ENCODE assay signal across 17 cellular contexts in genomic region chr6:43671011-43671800, GRCh38. TPM values are rescaled to one million over a fixed set of nuclear protein-coding genes. Genes with fewer than 3 reads are reported as not detected.
DNase-seq lines count a peak whose midpoint lies in the region; ATAC-seq and TF ChIP-seq lines count a peak whose summit lies in the region.
"Had no signal": no experiment of that assay in that cellular context is flagged by ENCODE, and none has a peak within 500 bp of the region (broad histone marks: within the 10 kb centered on the region; RNA-seq: fewer than 3 reads in every experiment).

No MANE protein-coding gene starts in this region.

- no TSS peak for BruUV-seq in PC-9 (replicated peaks; lab: Mats Ljungman, UMichigan)

- H3K9me2 ChIP-seq in PC-9 (ENCODE audit: insufficient read depth): no peaks in the 10 kb centered on the region

- H3F3A ChIP-seq in PC-9 (ENCODE audit: insufficient read depth, low read depth): peaks cover 33% of the 10 kb centered on the region

- peaks cover 23% of the 10 kb centered on the region for H3K36me3 Mint-ChIP-seq in activated CD4-positive, alpha-beta T cell treated with anti-CD3 and anti-CD28 coated beads for 36 hours (ENCODE audit: low read depth)
- peaks cover 32% of the 10 kb centered on the region for H3K36me3 Mint-ChIP-seq in central memory CD8-positive, alpha-beta T cell (ENCODE audit: insufficient read depth)
- peaks cover 71% of the 10 kb centered on the region for H3K36me3 Mint-ChIP-seq in stimulated activated effector memory CD8-positive, alpha-beta T cell treated with anti-CD3 and anti-CD28 coated beads, Interleukin-12 subunit alpha, Interleukin-12 subunit beta, amount 100 ng/mL, for 72 hours

- H3K79me2 ChIP-seq in PC-9 (ENCODE audit: low read depth): no peaks in the 10 kb centered on the region

- H3K36me3 ChIP-seq in PC-9 (ENCODE audit: low read depth): peaks cover 9% of the 10 kb centered on the region; the same call in 1 of the 2 replicates

- no peak for ATAC-seq in activated CD4-positive, alpha-beta T cell treated with anti-CD3 and anti-CD28 coated beads for 36 hours
- ATAC-seq in central memory CD8-positive, alpha-beta T cell (replicated peaks; ENCODE audit: extremely low read depth, poor library complexity, severe bottlenecking): no peak
- no peak for ATAC-seq in stimulated activated effector memory CD8-positive, alpha-beta T cell treated with anti-CD3 and anti-CD28 coated beads, Interleukin-12 subunit alpha, Interleukin-12 subunit beta, amount 100 ng/mL, for 72 hours
- ATAC-seq: pancreas; stimulated activated naive CD8-positive, alpha-beta T cell treated with anti-CD3 and anti-CD28 coated beads, Interleukin-15, amount 100 ng/mL, for 72 hours had no signal

- no peaks in the 10 kb centered on the region for H3K27me3 Mint-ChIP-seq in activated CD4-positive, alpha-beta T cell treated with anti-CD3 and anti-CD28 coated beads for 36 hours
- no peaks in the 10 kb centered on the region for H3K27me3 Mint-ChIP-seq in central memory CD8-positive, alpha-beta T cell
- H3K27me3 Mint-ChIP-seq: CD4-positive, CD25-positive, alpha-beta regulatory T cell; stimulated activated naive CD8-positive, alpha-beta T cell treated with anti-CD3 and anti-CD28 coated beads, Interleukin-15, amount 100 ng/mL, for 72 hours had no signal

- H3K27ac ChIP-seq in PC-9: peak overlapping the region; percentile 78
- H3K27ac ChIP-seq: pancreas had no signal

- H3K4me3 ChIP-seq in PC-9: no peak overlapping the region
- H3K4me3 ChIP-seq: coronary artery, pancreas, skin epidermis had no signal

- no peaks in the 10 kb centered on the region for H3K27me3 ChIP-seq in PC-9 (ENCODE audit: insufficient read depth, low read depth)
- H3K27me3 ChIP-seq: pancreas had no signal

- intact Hi-C loops in activated CD4-positive, alpha-beta T cell treated with anti-CD3 and anti-CD28 coated beads for 36 hours (cut with DNase I, micrococcal nuclease): no loop called here
- intact Hi-C loops in PC-9 (cut with micrococcal nuclease; ENCODE audit: unreplicated experiment): no loop called here

- H3K4me1 Mint-ChIP-seq in activated CD4-positive, alpha-beta T cell treated with anti-CD3 and anti-CD28 coated beads for 36 hours: peaks cover 41% of the 10 kb centered on the region
- H3K4me1 Mint-ChIP-seq in central memory CD8-positive, alpha-beta T cell: peaks cover 14% of the 10 kb centered on the region
- peaks cover 32% of the 10 kb centered on the region for H3K4me1 Mint-ChIP-seq in stimulated activated effector memory CD8-positive, alpha-beta T cell treated with anti-CD3 and anti-CD28 coated beads, Interleukin-12 subunit alpha, Interleukin-12 subunit beta, amount 100 ng/mL, for 72 hours

- TF ChIP-seq CTCF in PC-9 (conservative IDR thresholded peaks at IDR 0.05): no peak

- POLR2A ChIA-PET in activated CD4-positive, alpha-beta T cell treated with anti-CD3 and anti-CD28 coated beads for 36 hours (lab: Charles Lee): no interaction called here
- POLR2A ChIA-PET in PC-9 (lab: Charles Lee; ENCODE audit: unreplicated experiment): no interaction called here

- no peak overlapping the region for H3K4me3 Mint-ChIP-seq in activated CD4-positive, alpha-beta T cell treated with anti-CD3 and anti-CD28 coated beads for 36 hours
- H3K4me3 Mint-ChIP-seq in central memory CD8-positive, alpha-beta T cell: no peak overlapping the region
- no peak overlapping the region for H3K4me3 Mint-ChIP-seq in stimulated activated effector memory CD8-positive, alpha-beta T cell treated with anti-CD3 and anti-CD28 coated beads, Interleukin-12 subunit alpha, Interleukin-12 subunit beta, amount 100 ng/mL, for 72 hours
- H3K4me3 Mint-ChIP-seq: CD4-positive, CD25-positive, alpha-beta regulatory T cell; stimulated activated naive CD8-positive, alpha-beta T cell treated with anti-CD3 and anti-CD28 coated beads, Interleukin-15, amount 100 ng/mL, for 72 hours had no signal

- H3K9me3 Mint-ChIP-seq in activated CD4-positive, alpha-beta T cell treated with anti-CD3 and anti-CD28 coated beads for 36 hours (ENCODE audit: low read depth): no peaks in the 10 kb centered on the region
- H3K9me3 Mint-ChIP-seq in central memory CD8-positive, alpha-beta T cell: no peaks in the 10 kb centered on the region
- H3K9me3 Mint-ChIP-seq in stimulated activated effector memory CD8-positive, alpha-beta T cell treated with anti-CD3 and anti-CD28 coated beads, Interleukin-12 subunit alpha, Interleukin-12 subunit beta, amount 100 ng/mL, for 72 hours: no peaks in the 10 kb centered on the region
- H3K9me3 Mint-ChIP-seq: CD4-positive, CD25-positive, alpha-beta regulatory T cell; stimulated activated naive CD8-positive, alpha-beta T cell treated with anti-CD3 and anti-CD28 coated beads, Interleukin-15, amount 100 ng/mL, for 72 hours had no signal

- peaks cover 51% of the 10 kb centered on the region for H3K4me1 ChIP-seq in PC-9 (replicated peaks; ENCODE audit: insufficient read depth)

- CTCF ChIA-PET in activated CD4-positive, alpha-beta T cell treated with anti-CD3 and anti-CD28 coated beads for 36 hours (lab: Charles Lee): interaction anchor here (0.6 to 5.7 kb wide), 5 partner anchors 10 to 1721 kb away, joined by 3 to 39 read pairs (median 4); partner anchors contain the start of gene MRPS18A
- CTCF ChIA-PET in PC-9 (lab: Charles Lee): interaction anchor here (0.5 kb wide), 1 partner anchor 405 kb away, joined by 3 read pairs; no protein-coding TSS in a partner anchor

- no peaks in the 10 kb centered on the region for H3K9me3 ChIP-seq in PC-9 (ENCODE audit: insufficient read depth, low read depth)
- H3K9me3 ChIP-seq: pancreas had no signal

- no peaks in the 10 kb centered on the region for H4K20me1 ChIP-seq in PC-9 (ENCODE audit: insufficient read depth)

- no peak overlapping the region for H2AFZ ChIP-seq in PC-9

- peak overlapping the region; percentile 68 for H3K27ac Mint-ChIP-seq in activated CD4-positive, alpha-beta T cell treated with anti-CD3 and anti-CD28 coated beads for 36 hours
- H3K27ac Mint-ChIP-seq in central memory CD8-positive, alpha-beta T cell (ENCODE audit: low read depth): peak overlapping the region; percentile 32
- H3K27ac Mint-ChIP-seq in stimulated activated effector memory CD8-positive, alpha-beta T cell treated with anti-CD3 and anti-CD28 coated beads, Interleukin-12 subunit alpha, Interleukin-12 subunit beta, amount 100 ng/mL, for 72 hours: peak overlapping the region; percentile 91

- H3K4me2 ChIP-seq in PC-9: no peak overlapping the region

- DNase-seq in activated CD4-positive, alpha-beta T cell treated with anti-CD3 and anti-CD28 coated beads for 36 hours: no peak
- no peak for DNase-seq in activated CD4-positive, alpha-beta T cell treated with anti-CD3 and anti-CD28 coated beads for 1 hour
- DNase-seq in PC-9 (no peak), ureter (ENCODE audit: low spot score) (no peak), NAMALWA (ENCODE audit: low spot score) (no peak), NCI-H748 (lab: John Stamatoyannopoulos, UW; ENCODE audit: unreplicated experiment) (no peak)
- DNase-seq in central memory CD8-positive, alpha-beta T cell (ENCODE audit: low spot score in 2 of 2): no peak
- DNase-seq in stimulated activated effector memory CD8-positive, alpha-beta T cell treated with anti-CD3 and anti-CD28 coated beads, Interleukin-12 subunit alpha, Interleukin-12 subunit beta, amount 100 ng/mL, for 72 hours (ENCODE audit: low spot score in 2 of 2): no peak
- DNase-seq: CD4-positive, CD25-positive, alpha-beta regulatory T cell; EL; NCI-H1048; SHP77; stimulated activated naive CD8-positive, alpha-beta T cell treated with anti-CD3 and anti-CD28 coated beads, Interleukin-15, amount 100 ng/mL, for 72 hours had no signal

RNA-seq across cellular contexts. Expression of gene MRPS18A, which starts 16.4 kb away (rescaled TPM):
- total RNA-seq in activated CD4-positive, alpha-beta T cell treated with anti-CD3 and anti-CD28 coated beads for 36 hours: 10 to 100 TPM; 54.0 to 68.7 TPM
- 49.1 and 54.8 TPM in 2 replicates for total RNA-seq in PC-9 (2021)
- total RNA-seq in ureter: 41.8 TPM

RNA-seq across cellular contexts. Expression of gene RSPH9, which starts 26.4 kb away (rescaled TPM):
- total RNA-seq in activated CD4-positive, alpha-beta T cell treated with anti-CD3 and anti-CD28 coated beads for 36 hours: not detected
- total RNA-seq in PC-9 (2021): not detected in 2 replicates
- 0.68 TPM for total RNA-seq in ureter
- total RNA-seq: epithelial cell of proximal tubule had no signal

RNA-seq across cellular contexts. Expression of gene MAD2L1BP, which starts 35.6 kb away (rescaled TPM):
- 10 to 100 TPM; 35.1 to 35.3 TPM for total RNA-seq in activated CD4-positive, alpha-beta T cell treated with anti-CD3 and anti-CD28 coated beads for 36 hours
- 23.6 and 25.7 TPM in 2 replicates for total RNA-seq in PC-9 (2021)
- 27.2 TPM for total RNA-seq in ureter

RNA-seq across cellular contexts. Expression of gene GTPBP2, which starts 42.1 kb away (rescaled TPM):
- total RNA-seq in activated CD4-positive, alpha-beta T cell treated with anti-CD3 and anti-CD28 coated beads for 36 hours: 10 to 100 TPM; 59.8 to 64.6 TPM
- total RNA-seq in PC-9 (2021) (70.8 and 89.4 TPM in 2 replicates), ureter (74.1 TPM)

Comparison
In these comparisons a context has a peak if more than half of its experiments do, and no peak if none do; other contexts are left out.
1. H3K27ac Mint-ChIP-seq: peak in every context shown above with its lines; median percentile 91 in stimulated activated effector memory CD8-positive, alpha-beta T cell treated with anti-CD3 and anti-CD28 coated beads, Interleukin-12 subunit alpha, Interleukin-12 subunit beta, amount 100 ng/mL, for 72 hours; 68 in activated CD4-positive, alpha-beta T cell treated with anti-CD3 and anti-CD28 coated beads for 36 hours; 32 in central memory CD8-positive, alpha-beta T cell.